8 cellular contexts compared by ENCODE assay signal in the genomic region with DNA sequence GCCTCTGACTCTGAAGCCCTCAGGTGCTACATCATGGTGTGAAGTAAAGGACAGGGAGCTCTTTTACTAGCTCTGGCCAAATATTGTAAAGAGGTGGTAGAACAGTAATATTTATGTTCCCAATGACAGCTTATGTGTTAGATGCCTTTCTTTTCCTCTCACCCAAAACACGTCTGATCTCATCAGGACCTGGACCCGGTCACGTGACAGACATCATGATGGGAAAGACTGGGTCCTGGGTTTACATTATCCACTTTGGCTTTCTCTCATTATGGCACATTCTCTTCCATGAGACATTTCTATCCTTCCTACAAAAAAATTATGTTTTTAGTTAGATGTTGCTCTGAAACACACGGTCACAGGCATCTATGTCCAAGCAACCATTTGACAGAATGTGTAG.
"Had no signal": no experiment of that assay in that cellular context is flagged by ENCODE, and none has a peak within 500 bp of the region (broad histone marks: within the 10 kb centered on the region; RNA-seq: fewer than 3 reads in every experiment).

No MANE protein-coding gene starts in this region.

- H3K36me3 Mint-ChIP-seq: IgD-negative memory B cell had no signal

- H3K9me3 ChIP-seq: HAP-1 had no signal

- H3K27me3 Mint-ChIP-seq: IgD-negative memory B cell had no signal

- H3K27ac Mint-ChIP-seq: HFFc6, IgD-negative memory B cell had no signal

- ATAC-seq: HCT116 had no signal

- FAIRE-seq: HTR-8/SVneo had no signal

- H2AFZ ChIP-seq: GM23248 had no signal

- H3K4me3 ChIP-seq: GM23248, HAP-1 had no signal

- H3K9me3 Mint-ChIP-seq: IgD-negative memory B cell had no signal

- DNase-seq: GM23248, GOT3, H7, HFFc6 had no signal

- H3K9ac ChIP-seq: GM23248 had no signal

- H3K4me1 ChIP-seq: HAP-1 had no signal

- H3K27ac ChIP-seq: GM23248 had no signal

- H3K36me3 ChIP-seq: HAP-1 had no signal

- H3K4me1 Mint-ChIP-seq: IgD-negative memory B cell had no signal

- H3K4me3 Mint-ChIP-seq: HFFc6, IgD-negative memory B cell had no signal
